ENCODE assay signal across 1 cellular context in genomic region chr14:23939607-23940326, GRCh38.
TF ChIP-seq lines count a peak whose summit lies in the region.

No MANE protein-coding gene starts in this region.

TF ChIP-seq in K562, 482 proteins besides CTCF, POLR2A, EP300 and RAD21 (continued from another document):
- TF ChIP-seq ATF4 (CRISPR knock-in tag; IDR thresholded peaks at IDR 0.05) = peak; percentile 76
- no peak for TF ChIP-seq FIP1L1 (IDR thresholded peaks at IDR 0.05; ENCODE audit: low read depth, low read length, poor library complexity, severe bottlenecking)
TF ChIP-seq in K562: peak in this region for 97.
